20 cellular contexts compared by ENCODE assay signal in the genomic region with DNA sequence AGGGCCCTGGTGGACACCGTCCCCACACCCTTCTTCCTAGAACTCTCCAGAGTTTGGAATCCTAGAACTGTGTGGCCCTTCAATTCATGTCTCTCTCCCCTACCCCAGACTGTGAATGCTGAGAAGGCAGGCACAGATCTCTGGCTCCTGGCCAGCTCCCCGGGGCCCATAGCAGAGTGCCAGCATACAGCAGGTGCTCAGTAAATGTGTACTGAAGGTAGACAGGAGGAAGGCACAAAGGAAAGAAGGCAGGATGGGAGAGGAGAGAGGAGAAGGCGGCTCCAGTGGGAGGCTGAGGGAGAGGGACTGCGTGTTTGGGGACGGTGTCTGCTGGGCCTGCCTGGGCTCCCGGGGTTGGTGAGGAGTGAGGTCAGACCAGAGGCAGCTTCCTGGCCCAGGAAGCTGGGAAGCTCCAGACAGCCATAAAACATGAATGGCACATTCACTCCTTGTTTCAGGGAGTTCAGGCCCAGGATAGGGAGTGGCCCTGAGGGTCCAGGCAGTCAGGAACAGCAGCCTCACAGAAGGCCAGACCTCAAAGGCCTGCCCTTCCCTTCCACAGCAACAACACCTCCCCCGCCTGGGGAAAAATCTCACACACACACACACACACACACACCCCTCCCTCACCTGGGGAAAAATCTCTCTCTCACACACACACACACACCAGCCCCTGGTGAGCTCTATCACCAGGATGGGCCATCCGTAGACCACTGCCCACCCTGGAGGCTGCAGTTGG.
DNase-seq lines count a peak whose midpoint lies in the region; TF ChIP-seq lines count a peak whose summit lies in the region.
"Had no signal": no experiment of that assay in that cellular context is flagged by ENCODE, and none has a peak within 500 bp of the region (broad histone marks: within the 10 kb centered on the region; RNA-seq: fewer than 3 reads in every experiment).

No MANE protein-coding gene starts in this region.

- 77 to 78% methylated on average over 5 to 8 of the region's 8 CpGs for WGBS in endodermal cell (ENCODE audit: insufficient coverage in 1 of 2, insufficient read length in 1 of 2), 2 experiments
- WGBS in thyroid gland, 2 donors: 57 to 62% methylated on average over 7 to 8 of the region's 8 CpGs

- no peak overlapping the region for H3K4me3 ChIP-seq in endodermal cell (ENCODE audit: low read length)
- H3K4me3 ChIP-seq in neural progenitor cell: no peak overlapping the region
- H3K4me3 ChIP-seq in thyroid gland (replicated peaks in 1 of 3): no peak overlapping the region
- H3K4me3 ChIP-seq: ascending aorta, left lung, PC-9, psoas muscle had no signal

- H3K4me2 ChIP-seq in neural progenitor cell: no peak overlapping the region
- H3K4me2 ChIP-seq: PC-9 had no signal

- no peaks in the 10 kb centered on the region for H3K27me3 ChIP-seq in endodermal cell (ENCODE audit: control insufficient read depth, insufficient read depth, low read length, poor library complexity, severe bottlenecking)
- H3K27me3 ChIP-seq in neural progenitor cell: no peaks in the 10 kb centered on the region
- no peaks in the 10 kb centered on the region for H3K27me3 ChIP-seq in thyroid gland

- H3K27me3 Mint-ChIP-seq in endodermal cell (ENCODE audit: insufficient read depth) (peaks cover 1% of the 10 kb centered on the region), neural progenitor cell (ENCODE audit: insufficient read depth, low read depth) (peaks cover 8% of the 10 kb centered on the region)

- peaks cover 6% of the 10 kb centered on the region for H3K4me1 ChIP-seq in endodermal cell (ENCODE audit: control insufficient read depth, insufficient read depth, low read length)
- H3K4me1 ChIP-seq in neural progenitor cell: peaks cover 58% of the 10 kb centered on the region
- H3K4me1 ChIP-seq in thyroid gland: no peaks in the 10 kb centered on the region
- H3K4me1 ChIP-seq: ascending aorta, left lung, psoas muscle had no signal

- no peaks in the 10 kb centered on the region for H3K36me3 Mint-ChIP-seq in endodermal cell (ENCODE audit: low read depth)
- no peaks in the 10 kb centered on the region for H3K36me3 Mint-ChIP-seq in neural progenitor cell
- H3K36me3 Mint-ChIP-seq: stimulated activated memory B cell treated with anti-CD40 and anti-IgM and Interleukin-4, amounts not matched to agents 10 μg/mL and 1 μg/mL and 100 μg/mL, for 72 hours had no signal

- H3K79me2 ChIP-seq in neural progenitor cell (ENCODE audit: low read depth): no peaks in the 10 kb centered on the region

- H3K9ac ChIP-seq in endodermal cell (ENCODE audit: extremely low read depth, low read length, poor library complexity, severe bottlenecking) (no peak overlapping the region), neural progenitor cell (no peak overlapping the region)

- TF ChIP-seq CTCF in endodermal cell (conservative IDR thresholded peaks at IDR 0.05) (no peak), neural progenitor cell (IDR thresholded peaks at IDR 0.05) (no peak), thyroid gland (IDR thresholded peaks at IDR 0.05) (no peak)

- peaks cover 25% of the 10 kb centered on the region for H3F3A ChIP-seq in neural progenitor cell (ENCODE audit: low read depth)

- H3K36me3 ChIP-seq in endodermal cell (ENCODE audit: control insufficient read depth, insufficient read depth, low read length) (no peaks in the 10 kb centered on the region), neural progenitor cell (no peaks in the 10 kb centered on the region), thyroid gland (no peaks in the 10 kb centered on the region)
- H3K36me3 ChIP-seq: ascending aorta, left lung had no signal

- H3K4me3 Mint-ChIP-seq in endodermal cell: no peak overlapping the region
- H3K4me3 Mint-ChIP-seq in neural progenitor cell: peak overlapping the region; percentile 59
- H3K4me3 Mint-ChIP-seq: activated CD4-positive, alpha-beta T cell treated with anti-CD3 and anti-CD28 coated beads, Interleukin-2, amount 10 ng/mL, durations not matched to agents 24 days and 14 days; CD4-positive, alpha-beta T cell; stimulated activated memory B cell treated with anti-CD40 and anti-IgM and Interleukin-4, amounts not matched to agents 10 μg/mL and 1 μg/mL and 100 μg/mL, for 72 hours had no signal

- DNase-seq in COLO829 (ENCODE audit: low spot score) (peak; percentile 47), HT1080 (ENCODE audit: low read depth) (peak; percentile 66), endodermal cell (no peak), neural progenitor cell (ENCODE audit: low spot score) (no peak), thyroid gland (no peak), RPMI8226 (no peak), NOMO-1 treated with dmso at 0.1 percent for 144 hours (lab: John Stamatoyannopoulos, UW; ENCODE audit: unreplicated experiment) (no peak)
- DNase-seq in stimulated activated CD4-positive, alpha-beta T cell treated with anti-CD3 and anti-CD28 coated beads, Interleukin-1b, Interleukin-23, amount 100 ng/mL, for 48 hours: no peak
- DNase-seq: activated CD4-positive, alpha-beta T cell treated with anti-CD3 and anti-CD28 coated beads, Interleukin-2, amount 10 ng/mL, durations not matched to agents 24 days and 14 days; activated naive CD4-positive, alpha-beta T cell treated with Interleukin-2 at 50 U/mL for 16 hours; CD4-positive, alpha-beta T cell; DMS79; GOT3; NCI-H2171 treated with DMSO at 0.1 percent for 48 hours; PC-9; psoas muscle; trophoblast cell had no signal

- peak overlapping the region; percentile 96 for H3K27ac ChIP-seq in endodermal cell (ENCODE audit: low read depth, low read length)
- no peak overlapping the region for H3K27ac ChIP-seq in neural progenitor cell
- no peak overlapping the region for H3K27ac ChIP-seq in thyroid gland
- H3K27ac ChIP-seq: ascending aorta, left lung, PC-9, psoas muscle had no signal

- TF ChIP-seq POLR2A in thyroid gland (IDR thresholded peaks at IDR 0.05): no peak

- peaks cover 16% of the 10 kb centered on the region for H3K4me1 Mint-ChIP-seq in endodermal cell
- peaks cover 91% of the 10 kb centered on the region for H3K4me1 Mint-ChIP-seq in neural progenitor cell
- H3K4me1 Mint-ChIP-seq: activated CD4-positive, alpha-beta T cell treated with anti-CD3 and anti-CD28 coated beads, Interleukin-2, amount 10 ng/mL, durations not matched to agents 24 days and 14 days; stimulated activated memory B cell treated with anti-CD40 and anti-IgM and Interleukin-4, amounts not matched to agents 10 μg/mL and 1 μg/mL and 100 μg/mL, for 72 hours had no signal

- intact Hi-C loops in thyroid gland (cut with DNase I): no loop called here

- no peaks in the 10 kb centered on the region for H3K9me3 Mint-ChIP-seq in endodermal cell
- H3K9me3 Mint-ChIP-seq in neural progenitor cell: no peaks in the 10 kb centered on the region
- H3K9me3 Mint-ChIP-seq: activated CD4-positive, alpha-beta T cell treated with anti-CD3 and anti-CD28 coated beads, Interleukin-2, amount 10 ng/mL, durations not matched to agents 24 days and 14 days; CD4-positive, alpha-beta T cell; stimulated activated memory B cell treated with anti-CD40 and anti-IgM and Interleukin-4, amounts not matched to agents 10 μg/mL and 1 μg/mL and 100 μg/mL, for 72 hours had no signal

- H4K20me1 ChIP-seq in neural progenitor cell (ENCODE audit: low read depth): no peaks in the 10 kb centered on the region

- no peak overlapping the region for H2AFZ ChIP-seq in neural progenitor cell (replicated peaks)
- H2AFZ ChIP-seq: PC-9 had no signal

- H3K27ac Mint-ChIP-seq in endodermal cell (no peak overlapping the region), neural progenitor cell (peak overlapping the region; percentile 100)
- H3K27ac Mint-ChIP-seq: activated CD4-positive, alpha-beta T cell treated with anti-CD3 and anti-CD28 coated beads, Interleukin-2, amount 10 ng/mL, durations not matched to agents 24 days and 14 days; CD4-positive, alpha-beta T cell; stimulated activated memory B cell treated with anti-CD40 and anti-IgM and Interleukin-4, amounts not matched to agents 10 μg/mL and 1 μg/mL and 100 μg/mL, for 72 hours had no signal

- H3K9me3 ChIP-seq in endodermal cell (ENCODE audit: control insufficient read depth, low read length) (no peaks in the 10 kb centered on the region), neural progenitor cell (ENCODE audit: low read depth) (no peaks in the 10 kb centered on the region), thyroid gland (no peaks in the 10 kb centered on the region)
- H3K9me3 ChIP-seq: ascending aorta, left lung, psoas muscle had no signal

Comparison
In these comparisons a context has a peak if more than half of its experiments do, and no peak if none do; other contexts are left out.
1. DNase-seq: peak in COLO829 (single experiment) and HT1080 (single experiment); none in endodermal cell (single experiment), neural progenitor cell (single experiment), stimulated activated CD4-positive, alpha-beta T cell treated with anti-CD3 and anti-CD28 coated beads, Interleukin-1b, Interleukin-23, amount 100 ng/mL, for 48 hours (single experiment), thyroid gland (0 of 2), RPMI8226 (single experiment) and NOMO-1 treated with dmso at 0.1 percent for 144 hours (single experiment).